ENCODE assay signal across 1 cellular context in genomic region chr20:23100021-23100753, GRCh38.
TF ChIP-seq lines count a peak whose summit lies in the region.

No MANE protein-coding gene starts in this region.

TF ChIP-seq in K562, 482 proteins besides CTCF, POLR2A, EP300 and RAD21 (continued from another document):
- TF ChIP-seq PRMT5 (CRISPR knock-in tag; IDR thresholded peaks at IDR 0.05) (no peak), ZNF408 (CRISPR knock-in tag; IDR thresholded peaks at IDR 0.05; ENCODE audit: low read depth) (no peak), GABPA (tag; conservative IDR thresholded peaks at IDR 0.05; ENCODE audit: low read depth) (no peak), SPI1 (IDR thresholded peaks at IDR 0.05; ENCODE audit: borderline replicate concordance, low read depth, low read length) (no peak), C11orf30 (IDR thresholded peaks at IDR 0.05; ENCODE audit: low read depth) (peak; percentile 31), ZNF830 (CRISPR knock-in tag; IDR thresholded peaks at IDR 0.05) (no peak), ZNF316 (IDR thresholded peaks at IDR 0.05) (peak; percentile 26; the same call in 1 of the 2 replicates)
